In genomic region chr13:47211106-47211505, GRCh38 we compare ENCODE assay signal across 17 cellular contexts.
DNase-seq lines count a peak whose midpoint lies in the region; ATAC-seq and TF ChIP-seq lines count a peak whose summit lies in the region.
"Had no signal": no experiment of that assay in that cellular context is flagged by ENCODE, and none has a peak within 500 bp of the region (broad histone marks: within the 10 kb centered on the region; RNA-seq: fewer than 3 reads in every experiment).

No MANE protein-coding gene starts in this region.

- no peaks in the 10 kb centered on the region for H3F3A ChIP-seq in PC-3 (ENCODE audit: low read length, unreplicated experiment)

- H3K9me3 ChIP-seq in PC-3 (ENCODE audit: low read length), result no peaks in the 10 kb centered on the region
- H3K9me3 ChIP-seq in mesodermal cell (ENCODE audit: control insufficient read depth, low read length), result no peaks in the 10 kb centered on the region
- H3K9me3 ChIP-seq: body of pancreas, tibial nerve had no signal

- TF ChIP-seq CTCF in PC-3 (conservative IDR thresholded peaks at IDR 0.05; ENCODE audit: low read depth, low read length) (no peak), cardiac fibroblast (IDR thresholded peaks at IDR 0.05; ENCODE audit: low read depth, low read length) (no peak)

- no peaks in the 10 kb centered on the region for H3K79me2 ChIP-seq in PC-3 (ENCODE audit: low read length)

- no peak overlapping the region for H3K4me3 ChIP-seq in PC-3 (ENCODE audit: low read length)
- H3K4me3 ChIP-seq in cardiac fibroblast (replicated peaks in 1 of 2; ENCODE audit: low read depth in 2 of 2, low read length in 2 of 2), result no peak overlapping the region
- H3K4me3 ChIP-seq in mesodermal cell (ENCODE audit: extremely low read depth, insufficient read depth, low read length, poor library complexity, severe bottlenecking), result no peak overlapping the region
- H3K4me3 ChIP-seq: body of pancreas, tibial nerve had no signal

- H3K4me2 ChIP-seq in PC-3 (ENCODE audit: low read length), result peak overlapping the region; percentile 46

- H3K4me1 ChIP-seq in PC-3 (ENCODE audit: insufficient read depth, low read length) (peaks cover 43% of the 10 kb centered on the region), mesodermal cell (ENCODE audit: control insufficient read depth, insufficient read depth, low read length, poor library complexity, severe bottlenecking) (peaks cover 37% of the 10 kb centered on the region)
- H3K4me1 ChIP-seq: body of pancreas, tibial nerve had no signal

- H4K20me1 ChIP-seq in PC-3 (ENCODE audit: low read length), result no peaks in the 10 kb centered on the region

- peak; percentile 8 for DNase-seq in GM03348 (ENCODE audit: low spot score)
- DNase-seq in PC-3, result peak; percentile 70
- peak; percentile 16 to 53 for DNase-seq in cardiac fibroblast (ENCODE audit: low read depth in 2 of 2)
- DNase-seq in DMS 273 treated with DMSO at 0.1 percent for 48 hours (lab: John Stamatoyannopoulos, UW), result no peak
- DNase-seq: activated gamma-delta T cell treated with Interleukin-2 at 50 U/mL for 16 hours, body of pancreas, H7, NCI-H187 treated with DMSO at 0.1 percent for 48 hours, NCI-H510A, OCI-M1, T-cell had no signal

- H2AFZ ChIP-seq in PC-3 (ENCODE audit: low read length), result no peak overlapping the region

- BruUV-seq in PC-3 (replicated peaks; lab: Mats Ljungman, UMichigan), result no TSS peak

- ATAC-seq in PC-3 (peak; percentile 66), HG03025 (IDR thresholded peaks at IDR 0.05; ENCODE audit: low FRiP score, unreplicated experiment) (no peak), GM21447 (IDR thresholded peaks at IDR 0.05; ENCODE audit: unreplicated experiment) (no peak), HG02571 (IDR thresholded peaks at IDR 0.05; ENCODE audit: unreplicated experiment) (no peak)
- ATAC-seq: body of pancreas, sciatic nerve, T-cell had no signal

- POLR2A ChIA-PET in PC-3 (lab: Charles Lee; ENCODE audit: unreplicated experiment), result no interaction called here

- no peaks in the 10 kb centered on the region for H3K27me3 ChIP-seq in PC-3 (ENCODE audit: low read length)
- H3K27me3 ChIP-seq: body of pancreas, tibial nerve had no signal

- no peaks in the 10 kb centered on the region for H3K36me3 ChIP-seq in PC-3 (ENCODE audit: low read depth, low read length)
- no peaks in the 10 kb centered on the region for H3K36me3 ChIP-seq in mesodermal cell (ENCODE audit: control insufficient read depth, insufficient read depth, low read length)
- H3K36me3 ChIP-seq: tibial nerve had no signal

- no peak overlapping the region for H3K9ac ChIP-seq in PC-3 (ENCODE audit: low read length)

- 6 to 20% methylated on average over 1 to 2 of the region's 5 CpGs for WGBS in mesodermal cell (ENCODE audit: insufficient coverage in 2 of 2), 2 experiments

- no peaks in the 10 kb centered on the region for H3K9me2 ChIP-seq in PC-3 (replicated peaks; ENCODE audit: low read length)

- CTCF ChIA-PET in PC-3 (lab: Charles Lee), result no interaction called here

- H3K27ac ChIP-seq in PC-3 (ENCODE audit: low read length) (peak overlapping the region; percentile 39; the same call in 1 of the 2 replicates), mesodermal cell (ENCODE audit: low read depth, low read length, severe bottlenecking) (peak overlapping the region; percentile 86)
- H3K27ac ChIP-seq: body of pancreas, tibial nerve had no signal

- intact Hi-C loops in PC-3 (cut with micrococcal nuclease), result loop anchor here (10.0 kb wide), 1 partner anchor 74 kb away; no protein-coding TSS in a partner anchor
